Comparison of ENCODE assay signal across 12 cellular contexts in genomic region chr6:20367716-20368485, GRCh38. TPM values are rescaled to one million over a fixed set of nuclear protein-coding genes. Genes with fewer than 3 reads are reported as not detected.
DNase-seq lines count a peak whose midpoint lies in the region; TF ChIP-seq lines count a peak whose summit lies in the region.
"Had no signal": no experiment of that assay in that cellular context is flagged by ENCODE, and none has a peak within 500 bp of the region (broad histone marks: within the 10 kb centered on the region; RNA-seq: fewer than 3 reads in every experiment).

No MANE protein-coding gene starts in this region.

- H3K27ac Mint-ChIP-seq in activated naive CD4-positive, alpha-beta T cell treated with anti-CD3 and anti-CD28 coated beads, Interleukin-2, amount 10 ng/mL, durations not matched to agents 7 days and 5 days: peak overlapping the region; percentile 100
- peak overlapping the region; percentile 91 to 96 (median 94) for H3K27ac Mint-ChIP-seq in immature natural killer cell
- H3K27ac Mint-ChIP-seq in type B pancreatic cell: peak overlapping the region; percentile 30
- no peak overlapping the region for H3K27ac Mint-ChIP-seq in neural progenitor cell

- no peak overlapping the region for H3K9ac ChIP-seq in neural progenitor cell

- CTCF ChIA-PET in activated naive CD4-positive, alpha-beta T cell treated with anti-CD3 and anti-CD28 coated beads, Interleukin-2, amount 10 ng/mL, durations not matched to agents 7 days and 5 days (lab: Charles Lee): interaction anchor here (1.5 to 1.6 kb wide), 2 partner anchors 32 to 37 kb away, joined by 3 to 4 read pairs; no protein-coding TSS in a partner anchor

- no peak overlapping the region for H2AFZ ChIP-seq in neural progenitor cell (replicated peaks)
- H2AFZ ChIP-seq: PC-9 had no signal

- DNase-seq in stimulated activated naive CD4-positive, alpha-beta T cell treated with Interleukin-2 at 50 U/mL for 16 hours (lab: John Stamatoyannopoulos, UW): peak; percentile 2
- DNase-seq in stimulated activated naive CD4-positive, alpha-beta T cell (lab: John Stamatoyannopoulos, UW): no peak
- DNase-seq in activated naive CD4-positive, alpha-beta T cell treated with anti-CD3 and anti-CD28 coated beads, Interleukin-2, amount 10 ng/mL, durations not matched to agents 7 days and 5 days: no peak
- DNase-seq in immature natural killer cell (no peak), type B pancreatic cell (ENCODE audit: extremely low spot score, unreplicated experiment) (no peak), neural progenitor cell (ENCODE audit: low spot score) (no peak), BE2C (no peak), epidermal melanocyte (ENCODE audit: insufficient read length, low spot score) (no peak)
- DNase-seq: H9, NCI-H2171, PC-9 had no signal

- no peaks in the 10 kb centered on the region for H3K4me1 ChIP-seq in neural progenitor cell
- H3K4me1 ChIP-seq in BE2C: no peaks in the 10 kb centered on the region
- H3K4me1 ChIP-seq: prostate gland had no signal

- H4K20me1 ChIP-seq in neural progenitor cell (ENCODE audit: low read depth): no peaks in the 10 kb centered on the region

- no peaks in the 10 kb centered on the region for H3K79me2 ChIP-seq in neural progenitor cell (ENCODE audit: low read depth)

- no peaks in the 10 kb centered on the region for H3F3A ChIP-seq in neural progenitor cell (ENCODE audit: low read depth)

- peaks cover 65% of the 10 kb centered on the region for H3K4me1 Mint-ChIP-seq in activated naive CD4-positive, alpha-beta T cell treated with anti-CD3 and anti-CD28 coated beads, Interleukin-2, amount 10 ng/mL, durations not matched to agents 7 days and 5 days
- peaks cover 72 to 74% of the 10 kb centered on the region in 2 donors for H3K4me1 Mint-ChIP-seq in immature natural killer cell
- H3K4me1 Mint-ChIP-seq in type B pancreatic cell (ENCODE audit: unreplicated experiment): peaks cover 6% of the 10 kb centered on the region
- no peaks in the 10 kb centered on the region for H3K4me1 Mint-ChIP-seq in neural progenitor cell

- no peaks in the 10 kb centered on the region for H3K27me3 ChIP-seq in neural progenitor cell
- peaks cover 5% of the 10 kb centered on the region for H3K27me3 ChIP-seq in BE2C

- no peaks in the 10 kb centered on the region for H3K27me3 Mint-ChIP-seq in activated naive CD4-positive, alpha-beta T cell treated with anti-CD3 and anti-CD28 coated beads, Interleukin-2, amount 10 ng/mL, durations not matched to agents 7 days and 5 days
- H3K27me3 Mint-ChIP-seq in immature natural killer cell (ENCODE audit: low read depth in 3 of 3) (peaks cover 0 to 2% (median 2%) of the 10 kb centered on the region in 3 donors), type B pancreatic cell (peaks cover 4% of the 10 kb centered on the region), neural progenitor cell (ENCODE audit: insufficient read depth, low read depth) (peaks cover 5% of the 10 kb centered on the region)

- H3K9me3 ChIP-seq in neural progenitor cell (ENCODE audit: low read depth) (no peaks in the 10 kb centered on the region), BE2C (no peaks in the 10 kb centered on the region)
- H3K9me3 ChIP-seq: prostate gland had no signal

- H3K4me3 Mint-ChIP-seq in activated naive CD4-positive, alpha-beta T cell treated with anti-CD3 and anti-CD28 coated beads, Interleukin-2, amount 10 ng/mL, durations not matched to agents 7 days and 5 days: peak overlapping the region; percentile 64
- H3K4me3 Mint-ChIP-seq in immature natural killer cell: peak overlapping the region; percentile 45 to 88 (median 85)
- no peak overlapping the region for H3K4me3 Mint-ChIP-seq in type B pancreatic cell
- no peak overlapping the region for H3K4me3 Mint-ChIP-seq in neural progenitor cell
- H3K4me3 Mint-ChIP-seq: H9 had no signal

- peaks cover 7% of the 10 kb centered on the region for H3K9me3 Mint-ChIP-seq in activated naive CD4-positive, alpha-beta T cell treated with anti-CD3 and anti-CD28 coated beads, Interleukin-2, amount 10 ng/mL, durations not matched to agents 7 days and 5 days
- H3K9me3 Mint-ChIP-seq in immature natural killer cell (no peaks in the 10 kb centered on the region), type B pancreatic cell (peaks cover 8% of the 10 kb centered on the region), neural progenitor cell (peaks cover 4% of the 10 kb centered on the region)
- H3K9me3 Mint-ChIP-seq: H9 had no signal

- TF ChIP-seq CTCF in type B pancreatic cell (conservative IDR thresholded peaks at IDR 0.05) (no peak), neural progenitor cell (IDR thresholded peaks at IDR 0.05) (no peak), BE2C (IDR thresholded peaks at IDR 0.05; ENCODE audit: low read depth, low read length) (no peak)

- H3K36me3 ChIP-seq in neural progenitor cell (no peaks in the 10 kb centered on the region), BE2C (no peaks in the 10 kb centered on the region)
- H3K36me3 ChIP-seq: prostate gland had no signal

- H3K36me3 Mint-ChIP-seq in activated naive CD4-positive, alpha-beta T cell treated with anti-CD3 and anti-CD28 coated beads, Interleukin-2, amount 10 ng/mL, durations not matched to agents 7 days and 5 days: peaks cover 16% of the 10 kb centered on the region
- peaks cover 3 to 17% (median 5%) of the 10 kb centered on the region in 3 donors for H3K36me3 Mint-ChIP-seq in immature natural killer cell
- no peaks in the 10 kb centered on the region for H3K36me3 Mint-ChIP-seq in type B pancreatic cell
- no peaks in the 10 kb centered on the region for H3K36me3 Mint-ChIP-seq in neural progenitor cell

- H3K4me2 ChIP-seq in neural progenitor cell: no peak overlapping the region
- H3K4me2 ChIP-seq: PC-9 had no signal

- no peak overlapping the region for H3K4me3 ChIP-seq in neural progenitor cell
- no peak overlapping the region for H3K4me3 ChIP-seq in BE2C (ENCODE audit: low read depth, low read length)
- H3K4me3 ChIP-seq: PC-9, prostate gland had no signal

- no peak overlapping the region for H3K27ac ChIP-seq in neural progenitor cell
- H3K27ac ChIP-seq: PC-9, prostate gland had no signal

RNA-seq across cellular contexts. Expression of gene E2F3, which starts 33.8 kb away (rescaled TPM):
- 1 to 10 TPM; 4.2 to 7.7 (median 4.7) TPM for polyA plus RNA-seq in immature natural killer cell
- 13.7 and 21.0 TPM in 2 replicates for total RNA-seq in type B pancreatic cell (ENCODE audit: low replicate concordance)
- total RNA-seq in neural progenitor cell (ENCODE audit: low replicate concordance): 30.2 and 35.7 TPM in 2 replicates
- 10.8 TPM for polyA plus RNA-seq in BE2C (2012; ENCODE audit: insufficient read depth, insufficient read length, low read depth)

Comparison
In these comparisons a context has a peak if more than half of its experiments do, and no peak if none do; other contexts are left out.
1. H3K4me3 Mint-ChIP-seq: peak in activated naive CD4-positive, alpha-beta T cell treated with anti-CD3 and anti-CD28 coated beads, Interleukin-2, amount 10 ng/mL, durations not matched to agents 7 days and 5 days (single experiment) and immature natural killer cell (5 of 5); none in type B pancreatic cell (single experiment) and neural progenitor cell (single experiment).